24 cellular contexts compared by ENCODE assay signal in the genomic region with DNA sequence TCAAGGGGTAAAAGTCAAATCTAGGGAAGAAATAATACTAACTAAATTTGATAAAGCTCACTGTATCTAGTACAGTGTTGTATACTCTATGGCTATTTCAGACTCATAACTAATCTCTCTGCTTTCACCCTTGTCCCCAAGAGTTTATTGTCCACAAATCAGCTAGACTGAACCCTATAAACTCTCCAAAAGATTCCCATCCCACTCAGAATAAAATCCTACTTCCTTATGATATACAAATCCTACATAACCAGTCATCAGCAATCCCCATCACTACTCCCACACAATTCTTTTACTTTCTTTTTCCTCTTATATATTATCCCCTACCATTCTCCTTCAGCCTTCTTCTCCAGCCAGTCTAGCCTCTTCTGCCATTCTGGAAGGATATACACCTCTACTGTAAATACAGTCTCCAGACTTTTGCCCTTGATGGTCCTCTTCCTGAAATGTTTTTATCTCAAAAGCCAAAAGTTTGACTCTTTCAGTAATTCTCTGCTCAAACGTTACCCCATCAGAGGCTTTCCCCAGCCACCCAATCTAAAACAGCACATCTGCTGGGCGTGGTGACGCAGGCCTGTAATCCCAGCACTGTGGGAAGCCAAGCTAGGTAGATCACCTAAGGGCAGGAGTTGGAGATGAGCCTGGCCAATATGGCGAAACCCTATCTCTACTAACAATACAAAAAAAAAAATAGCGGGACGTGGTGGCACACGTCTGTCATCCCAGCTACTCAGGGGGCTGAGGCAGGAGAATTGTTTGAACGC. TPM values are rescaled to one million over a fixed set of nuclear protein-coding genes. Genes with fewer than 3 reads are reported as not detected.
DNase-seq lines count a peak whose midpoint lies in the region; ATAC-seq, FAIRE-seq and TF ChIP-seq lines count a peak whose summit lies in the region.
"Had no signal": no experiment of that assay in that cellular context is flagged by ENCODE, and none has a peak within 500 bp of the region (broad histone marks: within the 10 kb centered on the region; RNA-seq: fewer than 3 reads in every experiment).

No MANE protein-coding gene starts in this region.

- no peak for FAIRE-seq in small intestine (lab: Jason Lieb, UNC)
- FAIRE-seq: G401.6, H54 had no signal

- 0 out of 2 replicates have a peak, but pooled peaks cover 12% of the 10 kb centered on the region for H3K4me1 ChIP-seq in GM23248 (ENCODE audit: insufficient read depth)
- H3K4me1 ChIP-seq in small intestine (ENCODE audit: control insufficient read depth in 2 of 2, insufficient read depth in 1 of 2, low read depth in 1 of 2, low read length in 1 of 2) = no peaks in the 10 kb centered on the region
- no peaks in the 10 kb centered on the region; the same call in 1 of the 2 replicates for H3K4me1 ChIP-seq in BE2C

- peak overlapping the region; percentile 20 for H3K4me2 ChIP-seq in GM23248 (ENCODE audit: unreplicated experiment)

- no peaks in the 10 kb centered on the region for H3F3A ChIP-seq in GM23248 (ENCODE audit: insufficient read depth)

- no peaks in the 10 kb centered on the region for H4K20me1 ChIP-seq in GM23248 (ENCODE audit: insufficient read depth)

- no peaks in the 10 kb centered on the region for H3K27me3 Mint-ChIP-seq in dendritic cell treated with granulocyte-macrophage colony-stimulating factor and Interleukin-4, amounts not matched to agents 40 ng/mL and 50 ng/mL, for 4 days
- no peaks in the 10 kb centered on the region for H3K27me3 Mint-ChIP-seq in immature natural killer cell (ENCODE audit: low read depth in 3 of 3)

- peaks cover 60% of the 10 kb centered on the region for H3K36me3 Mint-ChIP-seq in dendritic cell treated with granulocyte-macrophage colony-stimulating factor and Interleukin-4, amounts not matched to agents 40 ng/mL and 50 ng/mL, for 4 days (ENCODE audit: low read depth)
- peaks cover 0 to 6% (median 4%) of the 10 kb centered on the region in 3 donors for H3K36me3 Mint-ChIP-seq in immature natural killer cell

- peak overlapping the region; percentile 79 for H3K27ac Mint-ChIP-seq in dendritic cell treated with granulocyte-macrophage colony-stimulating factor and Interleukin-4, amounts not matched to agents 40 ng/mL and 50 ng/mL, for 4 days
- peak overlapping the region in 2 of 6 donors; percentile 26 to 29 for H3K27ac Mint-ChIP-seq in immature natural killer cell
- H3K27ac Mint-ChIP-seq: HFFc6 had no signal

- in situ Hi-C loops in GM23248 (cut with MboI) = no loop called here

- H3K9me3 ChIP-seq in GM23248 (ENCODE audit: low read depth) (no peaks in the 10 kb centered on the region), small intestine (ENCODE audit: control insufficient read depth, low read depth) (no peaks in the 10 kb centered on the region), BE2C (no peaks in the 10 kb centered on the region)

- no peak overlapping the region for H2AFZ ChIP-seq in GM23248

- H3K36me3 ChIP-seq in GM23248 (ENCODE audit: low read depth) = no peaks in the 10 kb centered on the region
- H3K36me3 ChIP-seq in small intestine (ENCODE audit: control insufficient read depth in 2 of 2, insufficient read depth in 2 of 2, low read length in 2 of 2) = peaks cover 0 to 1% of the 10 kb centered on the region in 2 donors
- no peaks in the 10 kb centered on the region for H3K36me3 ChIP-seq in BE2C

- H3K4me1 Mint-ChIP-seq in dendritic cell treated with granulocyte-macrophage colony-stimulating factor and Interleukin-4, amounts not matched to agents 40 ng/mL and 50 ng/mL, for 4 days (ENCODE audit: low read depth) = peaks cover 65% of the 10 kb centered on the region
- H3K4me1 Mint-ChIP-seq in immature natural killer cell = peaks cover 9% of the 10 kb centered on the region in 2 donors

- H3K27ac ChIP-seq in GM23248 (no peak overlapping the region), small intestine (ENCODE audit: low read depth in 1 of 2, low read length in 1 of 2) (no peak overlapping the region)
- H3K27ac ChIP-seq: C4-2B, HL-60 had no signal

- H3K9ac ChIP-seq in GM23248 = no peak overlapping the region

- H3K4me3 ChIP-seq in GM23248 = no peak overlapping the region
- no peak overlapping the region for H3K4me3 ChIP-seq in small intestine (ENCODE audit: low read depth in 1 of 2, low read length in 2 of 2)
- no peak overlapping the region for H3K4me3 ChIP-seq in BE2C (ENCODE audit: low read depth, low read length)

- no peak for ATAC-seq in HG03439 (IDR thresholded peaks at IDR 0.05; ENCODE audit: unreplicated experiment)
- ATAC-seq: PC-3 had no signal

- H3K9me2 ChIP-seq in GM23248 (ENCODE audit: insufficient read depth) = no peaks in the 10 kb centered on the region

- 91 to 93% methylated on average over 8 of the region's 8 CpGs for WGBS in GM23248 (ENCODE audit: low coverage in 1 of 2, low lambda C conversion rate in 2 of 2, missing lambda C conversion rate in 2 of 2), 2 experiments
- WGBS in small intestine, 3 donors = 88 to 93% (median 89%) methylated on average over 8 of the region's 8 CpGs

- DNase-seq in GM23248 = no peak
- DNase-seq in NCI-H69 (lab: John Stamatoyannopoulos, UW) = peak; percentile 93
- peak; percentile 49 for DNase-seq in small intestine
- DNase-seq in BE2C = no peak
- DNase-seq in immature natural killer cell = no peak
- DNase-seq: DMS 273 treated with DMSO at 0.1 percent for 48 hours, DND-41, HFFc6, Kasumi-1, MM.1S, NCI-H1092, NCI-H1436 treated with DMSO at 0.1 percent for 48 hours, NCI-H2081, NCI-H510A treated with DMSO at 0.1 percent for 48 hours, NCI-H82, PC-3, RPMI8226, SHP77 treated with DMSO at 0.1 percent for 48 hours had no signal

- intact Hi-C loops in dendritic cell treated with granulocyte-macrophage colony-stimulating factor and Interleukin-4, amounts not matched to agents 40 ng/mL and 50 ng/mL, for 4 days (cut with micrococcal nuclease) = loop anchor here (2.0 kb wide), 1 partner anchor 13 kb away; no protein-coding TSS in a partner anchor

- H3K27me3 ChIP-seq in GM23248 (replicated peaks; ENCODE audit: insufficient read depth) (no peaks in the 10 kb centered on the region), small intestine (ENCODE audit: control insufficient read depth in 2 of 2, insufficient read depth in 2 of 2, low read length in 2 of 2) (no peaks in the 10 kb centered on the region), BE2C (no peaks in the 10 kb centered on the region)

- peaks cover 95% of the 10 kb centered on the region for H3K79me2 ChIP-seq in GM23248 (ENCODE audit: insufficient read depth)

- TF ChIP-seq CTCF in BE2C (IDR thresholded peaks at IDR 0.05; ENCODE audit: low read depth, low read length) = no peak

- no peaks in the 10 kb centered on the region for H3K9me3 Mint-ChIP-seq in dendritic cell treated with granulocyte-macrophage colony-stimulating factor and Interleukin-4, amounts not matched to agents 40 ng/mL and 50 ng/mL, for 4 days
- no peaks in the 10 kb centered on the region for H3K9me3 Mint-ChIP-seq in immature natural killer cell
- H3K9me3 Mint-ChIP-seq: HFFc6 had no signal

- H3K4me3 Mint-ChIP-seq in dendritic cell treated with granulocyte-macrophage colony-stimulating factor and Interleukin-4, amounts not matched to agents 40 ng/mL and 50 ng/mL, for 4 days = no peak overlapping the region
- no peak overlapping the region for H3K4me3 Mint-ChIP-seq in immature natural killer cell
- H3K4me3 Mint-ChIP-seq: HFFc6 had no signal

RNA-seq across cellular contexts. Expression of gene ABL2, which starts 41.6 kb away (rescaled TPM):
- 38.6 and 43.3 TPM in 2 replicates for total RNA-seq in GM23248 (2014; rRNA removed; shearing (Covaris generic))
- polyA plus RNA-seq in GM23248 (2016; fragmentation: Nextera tagmentation; extraction: Ambion mirVana) (10.0 and 13.2 TPM in 2 replicates), small intestine (1 to 10 TPM; 1.6 to 4.2 (median 1.8) TPM), immature natural killer cell (1 to 10 TPM in 1 of 3 donors, under 1 TPM in 1, not detected in 1; 0.36 to 2.1 TPM)
- 8.7 TPM for polyA plus RNA-seq in BE2C (2012; ENCODE audit: insufficient read depth, insufficient read length, low read depth)

Comparison
In these comparisons a context has a peak if more than half of its experiments do, and no peak if none do; other contexts are left out.
1. DNase-seq: peak in NCI-H69 (single experiment) and small intestine (single experiment); none in GM23248 (single experiment), BE2C (single experiment) and immature natural killer cell (0 of 3).